Comparison of ENCODE assay signal across 9 cellular contexts in the genomic region with DNA sequence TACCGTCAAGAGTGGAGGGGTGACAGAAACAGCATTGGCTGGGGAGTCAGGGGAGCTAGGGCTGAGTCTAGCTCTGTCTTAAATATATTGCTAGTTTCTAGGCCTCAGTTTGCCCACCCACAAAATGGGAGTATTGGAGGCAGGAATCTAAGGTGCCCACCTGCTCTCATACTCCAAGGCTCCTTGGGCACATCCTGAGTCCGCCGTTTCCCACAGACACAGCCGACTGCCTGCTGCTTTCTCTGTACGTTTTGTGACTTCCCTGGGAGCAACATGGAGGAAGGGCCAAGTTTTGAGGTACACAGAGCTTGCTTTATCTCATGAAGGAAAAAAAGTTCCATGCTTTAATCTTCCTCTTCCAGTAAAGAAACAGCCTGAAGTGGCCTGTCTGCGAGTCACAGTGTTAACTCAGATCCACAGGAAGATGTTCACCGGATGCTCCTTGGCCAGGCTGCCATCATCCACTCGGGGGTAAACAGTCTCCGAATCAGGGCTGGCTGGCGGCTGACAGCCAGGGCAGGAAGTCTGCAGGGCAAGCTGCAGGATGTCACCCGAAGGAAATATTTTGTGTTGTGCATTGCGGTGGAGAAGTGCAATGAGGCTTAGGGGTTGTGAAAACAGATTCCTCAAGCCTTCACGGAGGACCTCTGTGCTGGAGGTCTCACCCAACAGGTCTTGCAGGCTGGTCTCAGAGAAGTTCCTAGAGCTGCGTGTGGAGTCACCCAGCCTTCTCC.
A peak's percentile ranks its signal among the peaks of the same experiment; 100 is the strongest.
DNase-seq lines count a peak whose midpoint lies in the region; ATAC-seq lines count a peak whose summit lies in the region.
"Had no signal": no experiment of that assay in that cellular context is flagged by ENCODE, and none has a peak within 500 bp of the region (broad histone marks: within the 10 kb centered on the region; RNA-seq: fewer than 3 reads in every experiment).

No MANE protein-coding gene starts in this region.

- no peak for ATAC-seq in HG03571 (IDR thresholded peaks at IDR 0.05; ENCODE audit: unreplicated experiment)

- H3K27ac ChIP-seq in skin epidermis: peak overlapping the region in 15 of 21 experiments; percentile 0 to 91 (median 54)

- DNase-seq in GF-D8 (lab: John Stamatoyannopoulos, UW) (peak; percentile 26), D341Med (ENCODE audit: low spot score) (no peak), head of caudate nucleus (no peak), NCI-H1436 treated with DMSO at 0.1 percent for 48 hours (lab: John Stamatoyannopoulos, UW) (no peak)
- DNase-seq in activated CD4-positive, alpha-beta T cell treated with anti-CD3 and anti-CD28 coated beads for 1 hour: peak; percentile 56
- peak; percentile 23 for DNase-seq in effector CD8-positive, alpha-beta T cell (lab: John Stamatoyannopoulos, UW)
- DNase-seq: NCI-H187 had no signal

- intact Hi-C loops in head of caudate nucleus (cut with DNase I): no loop called here

- H3K4me3 ChIP-seq in skin epidermis: no peak overlapping the region

Comparison
In these comparisons a context has a peak if more than half of its experiments do, and no peak if none do; other contexts are left out.
1. DNase-seq: peak in GF-D8 (single experiment), activated CD4-positive, alpha-beta T cell treated with anti-CD3 and anti-CD28 coated beads for 1 hour (single experiment) and effector CD8-positive, alpha-beta T cell (single experiment); none in D341Med (single experiment), head of caudate nucleus (0 of 42) and NCI-H1436 treated with DMSO at 0.1 percent for 48 hours (single experiment).